Comparison of ENCODE assay signal across 1 cellular context in the genomic region with DNA sequence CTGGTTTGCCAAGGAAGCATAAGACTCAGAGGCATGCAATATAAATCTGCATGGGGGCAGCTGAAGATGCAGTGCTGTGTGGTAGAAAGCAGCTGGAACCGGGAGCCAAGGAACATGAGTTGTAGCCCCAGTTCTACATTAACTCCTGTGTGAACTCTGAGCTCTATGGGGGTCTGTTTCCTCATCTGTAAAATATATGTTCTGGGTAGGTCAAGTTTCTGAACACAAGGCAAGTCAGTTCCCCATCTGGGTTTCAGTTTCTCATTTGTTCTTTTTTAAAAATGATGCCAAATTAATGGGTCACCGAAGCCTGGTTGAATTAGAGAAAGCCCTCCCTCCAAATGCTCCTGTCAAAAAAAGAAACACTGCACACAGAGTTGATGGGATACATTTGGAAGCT.
TF ChIP-seq lines count a peak whose summit lies in the region.

No MANE protein-coding gene starts in this region.

TF ChIP-seq in H1, 55 proteins besides CTCF, POLR2A, EP300 and RAD21 (continued from another document):
- TF ChIP-seq CHD2 (IDR thresholded peaks at IDR 0.05; ENCODE audit: low read length) (no peak), KDM5A (IDR thresholded peaks at IDR 0.05; ENCODE audit: low read length) (no peak), NRF1 (IDR thresholded peaks at IDR 0.05; ENCODE audit: low read depth, low read length) (no peak)
- TF ChIP-seq, protein P1, sequence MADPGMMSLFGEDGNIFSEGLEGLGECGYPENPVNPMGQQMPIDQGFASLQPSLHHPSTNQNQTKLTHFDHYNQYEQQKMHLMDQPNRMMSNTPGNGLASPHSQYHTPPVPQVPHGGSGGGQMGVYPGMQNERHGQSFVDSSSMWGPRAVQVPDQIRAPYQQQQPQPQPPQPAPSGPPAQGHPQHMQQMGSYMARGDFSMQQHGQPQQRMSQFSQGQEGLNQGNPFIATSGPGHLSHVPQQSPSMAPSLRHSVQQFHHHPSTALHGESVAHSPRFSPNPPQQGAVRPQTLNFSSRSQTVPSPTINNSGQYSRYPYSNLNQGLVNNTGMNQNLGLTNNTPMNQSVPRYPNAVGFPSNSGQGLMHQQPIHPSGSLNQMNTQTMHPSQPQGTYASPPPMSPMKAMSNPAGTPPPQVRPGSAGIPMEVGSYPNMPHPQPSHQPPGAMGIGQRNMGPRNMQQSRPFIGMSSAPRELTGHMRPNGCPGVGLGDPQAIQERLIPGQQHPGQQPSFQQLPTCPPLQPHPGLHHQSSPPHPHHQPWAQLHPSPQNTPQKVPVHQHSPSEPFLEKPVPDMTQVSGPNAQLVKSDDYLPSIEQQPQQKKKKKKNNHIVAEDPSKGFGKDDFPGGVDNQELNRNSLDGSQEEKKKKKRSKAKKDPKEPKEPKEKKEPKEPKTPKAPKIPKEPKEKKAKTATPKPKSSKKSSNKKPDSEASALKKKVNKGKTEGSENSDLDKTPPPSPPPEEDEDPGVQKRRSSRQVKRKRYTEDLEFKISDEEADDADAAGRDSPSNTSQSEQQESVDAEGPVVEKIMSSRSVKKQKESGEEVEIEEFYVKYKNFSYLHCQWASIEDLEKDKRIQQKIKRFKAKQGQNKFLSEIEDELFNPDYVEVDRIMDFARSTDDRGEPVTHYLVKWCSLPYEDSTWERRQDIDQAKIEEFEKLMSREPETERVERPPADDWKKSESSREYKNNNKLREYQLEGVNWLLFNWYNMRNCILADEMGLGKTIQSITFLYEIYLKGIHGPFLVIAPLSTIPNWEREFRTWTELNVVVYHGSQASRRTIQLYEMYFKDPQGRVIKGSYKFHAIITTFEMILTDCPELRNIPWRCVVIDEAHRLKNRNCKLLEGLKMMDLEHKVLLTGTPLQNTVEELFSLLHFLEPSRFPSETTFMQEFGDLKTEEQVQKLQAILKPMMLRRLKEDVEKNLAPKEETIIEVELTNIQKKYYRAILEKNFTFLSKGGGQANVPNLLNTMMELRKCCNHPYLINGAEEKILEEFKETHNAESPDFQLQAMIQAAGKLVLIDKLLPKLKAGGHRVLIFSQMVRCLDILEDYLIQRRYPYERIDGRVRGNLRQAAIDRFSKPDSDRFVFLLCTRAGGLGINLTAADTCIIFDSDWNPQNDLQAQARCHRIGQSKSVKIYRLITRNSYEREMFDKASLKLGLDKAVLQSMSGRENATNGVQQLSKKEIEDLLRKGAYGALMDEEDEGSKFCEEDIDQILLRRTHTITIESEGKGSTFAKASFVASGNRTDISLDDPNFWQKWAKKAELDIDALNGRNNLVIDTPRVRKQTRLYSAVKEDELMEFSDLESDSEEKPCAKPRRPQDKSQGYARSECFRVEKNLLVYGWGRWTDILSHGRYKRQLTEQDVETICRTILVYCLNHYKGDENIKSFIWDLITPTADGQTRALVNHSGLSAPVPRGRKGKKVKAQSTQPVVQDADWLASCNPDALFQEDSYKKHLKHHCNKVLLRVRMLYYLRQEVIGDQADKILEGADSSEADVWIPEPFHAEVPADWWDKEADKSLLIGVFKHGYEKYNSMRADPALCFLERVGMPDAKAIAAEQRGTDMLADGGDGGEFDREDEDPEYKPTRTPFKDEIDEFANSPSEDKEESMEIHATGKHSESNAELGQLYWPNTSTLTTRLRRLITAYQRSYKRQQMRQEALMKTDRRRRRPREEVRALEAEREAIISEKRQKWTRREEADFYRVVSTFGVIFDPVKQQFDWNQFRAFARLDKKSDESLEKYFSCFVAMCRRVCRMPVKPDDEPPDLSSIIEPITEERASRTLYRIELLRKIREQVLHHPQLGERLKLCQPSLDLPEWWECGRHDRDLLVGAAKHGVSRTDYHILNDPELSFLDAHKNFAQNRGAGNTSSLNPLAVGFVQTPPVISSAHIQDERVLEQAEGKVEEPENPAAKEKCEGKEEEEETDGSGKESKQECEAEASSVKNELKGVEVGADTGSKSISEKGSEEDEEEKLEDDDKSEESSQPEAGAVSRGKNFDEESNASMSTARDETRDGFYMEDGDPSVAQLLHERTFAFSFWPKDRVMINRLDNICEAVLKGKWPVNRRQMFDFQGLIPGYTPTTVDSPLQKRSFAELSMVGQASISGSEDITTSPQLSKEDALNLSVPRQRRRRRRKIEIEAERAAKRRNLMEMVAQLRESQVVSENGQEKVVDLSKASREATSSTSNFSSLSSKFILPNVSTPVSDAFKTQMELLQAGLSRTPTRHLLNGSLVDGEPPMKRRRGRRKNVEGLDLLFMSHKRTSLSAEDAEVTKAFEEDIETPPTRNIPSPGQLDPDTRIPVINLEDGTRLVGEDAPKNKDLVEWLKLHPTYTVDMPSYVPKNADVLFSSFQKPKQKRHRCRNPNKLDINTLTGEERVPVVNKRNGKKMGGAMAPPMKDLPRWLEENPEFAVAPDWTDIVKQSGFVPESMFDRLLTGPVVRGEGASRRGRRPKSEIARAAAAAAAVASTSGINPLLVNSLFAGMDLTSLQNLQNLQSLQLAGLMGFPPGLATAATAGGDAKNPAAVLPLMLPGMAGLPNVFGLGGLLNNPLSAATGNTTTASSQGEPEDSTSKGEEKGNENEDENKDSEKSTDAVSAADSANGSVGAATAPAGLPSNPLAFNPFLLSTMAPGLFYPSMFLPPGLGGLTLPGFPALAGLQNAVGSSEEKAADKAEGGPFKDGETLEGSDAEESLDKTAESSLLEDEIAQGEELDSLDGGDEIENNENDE (IDR thresholded peaks at IDR 0.05; ENCODE audit: insufficient replicate concordance, low read length): no peak
- TF ChIP-seq, protein P2, sequence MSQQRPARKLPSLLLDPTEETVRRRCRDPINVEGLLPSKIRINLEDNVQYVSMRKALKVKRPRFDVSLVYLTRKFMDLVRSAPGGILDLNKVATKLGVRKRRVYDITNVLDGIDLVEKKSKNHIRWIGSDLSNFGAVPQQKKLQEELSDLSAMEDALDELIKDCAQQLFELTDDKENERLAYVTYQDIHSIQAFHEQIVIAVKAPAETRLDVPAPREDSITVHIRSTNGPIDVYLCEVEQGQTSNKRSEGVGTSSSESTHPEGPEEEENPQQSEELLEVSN (IDR thresholded peaks at IDR 0.05): no peak
